In genomic region chr11:112024778-112025678, GRCh38 we compare ENCODE assay signal across 1 cellular context.
A peak's percentile ranks its signal among the peaks of the same experiment; 100 is the strongest.
TF ChIP-seq lines count a peak whose summit lies in the region.

TSS of gene DLAT (plus strand) at chr11:112025408. CDS start at chr11:112025473, 65 bp downstream.

TF ChIP-seq in HEK293, 187 proteins besides CTCF, POLR2A, EP300 and RAD21 (continued from another document):
- TF ChIP-seq HOXC10 (CRISPR knock-in tag; IDR thresholded peaks at IDR 0.05): peak; percentile 82; the same call in 1 of the 2 replicates
- TF ChIP-seq FEZF1 (tag by site-specific recombination; IDR thresholded peaks at IDR 0.05): 0 out of 2 replicates have a peak, but pooled peaks have one; percentile 23
- peak; percentile 61; the same call in 1 of the 2 replicates for TF ChIP-seq ZNF518A (tag by site-specific recombination; conservative IDR thresholded peaks at IDR 0.05; ENCODE audit: low read depth)
- peak; percentile 80 for TF ChIP-seq TRIM28 (IDR thresholded peaks at IDR 0.05; ENCODE audit: borderline replicate concordance, low read length)
- TF ChIP-seq ZSCAN4 (tag by site-specific recombination; IDR thresholded peaks at IDR 0.05): peak; percentile 48; the same call in 1 of the 2 replicates
- TF ChIP-seq ZNF654 (tag by site-specific recombination; IDR thresholded peaks at IDR 0.05; ENCODE audit: low read depth): no peak
- peak; percentile 47 for TF ChIP-seq SP2 (tag by site-specific recombination; IDR thresholded peaks at IDR 0.05)
- peak; percentile 87; the same call in 1 of the 2 replicates for TF ChIP-seq ZNF324 (tag by site-specific recombination; IDR thresholded peaks at IDR 0.05)
- TF ChIP-seq ZBTB8A (tag by site-specific recombination; IDR thresholded peaks at IDR 0.05): peak; percentile 89
- TF ChIP-seq ZSCAN23 (tag by site-specific recombination; IDR thresholded peaks at IDR 0.05): peak; percentile 30; the same call in 1 of the 2 replicates
- peak; percentile 68 for TF ChIP-seq PRDM1 (tag by site-specific recombination; IDR thresholded peaks at IDR 0.05)
- peak; percentile 56; the same call in 1 of the 2 replicates for TF ChIP-seq KLF7 (tag by site-specific recombination; IDR thresholded peaks at IDR 0.05; ENCODE audit: borderline replicate concordance)
- peak; percentile 28; the same call in 1 of the 2 replicates for TF ChIP-seq ZNF660 (tag by site-specific recombination; IDR thresholded peaks at IDR 0.05)
- peak; percentile 89 for TF ChIP-seq ZBTB10 (tag by site-specific recombination; IDR thresholded peaks at IDR 0.05)
- 0 out of 2 replicates have a peak, but pooled peaks have one; percentile 65 for TF ChIP-seq ZNF792 (tag by site-specific recombination; IDR thresholded peaks at IDR 0.05)
- TF ChIP-seq ZIC2 (tag by site-specific recombination; IDR thresholded peaks at IDR 0.05): peak; percentile 63
- peak; percentile 69; the same call in 1 of the 2 replicates for TF ChIP-seq ZNF501 (tag by site-specific recombination; IDR thresholded peaks at IDR 0.05)
- peak; percentile 72; the same call in 1 of the 2 replicates for TF ChIP-seq ZBTB1 (tag by site-specific recombination; IDR thresholded peaks at IDR 0.05)
- TF ChIP-seq MZF1 (tag by site-specific recombination; IDR thresholded peaks at IDR 0.05; ENCODE audit: borderline replicate concordance): peak; percentile 72; the same call in 1 of the 2 replicates
